Comparison of ENCODE assay signal across 20 cellular contexts in the genomic region with DNA sequence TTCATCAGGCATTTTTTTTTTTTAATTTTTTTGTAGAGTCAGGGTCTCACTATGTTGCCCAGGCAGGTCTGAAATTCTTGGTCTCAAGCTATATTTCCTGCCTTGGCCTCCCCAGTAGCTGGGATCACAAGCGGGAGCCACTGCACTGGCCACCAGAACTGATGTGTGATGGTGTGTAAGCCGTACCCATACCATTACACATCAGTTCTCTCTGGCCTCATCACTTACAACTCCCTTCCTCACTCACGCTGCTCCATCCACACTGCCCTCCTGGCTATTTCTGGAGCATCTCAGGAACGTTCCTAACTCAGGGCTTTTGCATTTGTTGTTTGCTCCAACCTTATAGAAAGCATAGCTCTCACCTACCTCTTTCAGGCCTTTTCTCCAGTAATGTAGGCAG.
A peak's percentile ranks its signal among the peaks of the same experiment; 100 is the strongest.
DNase-seq lines count a peak whose midpoint lies in the region; FAIRE-seq and TF ChIP-seq lines count a peak whose summit lies in the region.
"Had no signal": no experiment of that assay in that cellular context is flagged by ENCODE, and none has a peak within 500 bp of the region (broad histone marks: within the 10 kb centered on the region; RNA-seq: fewer than 3 reads in every experiment).

No MANE protein-coding gene starts in this region.

- H3K4me1 ChIP-seq in Loucy (ENCODE audit: insufficient read depth, low read length, poor library complexity, severe bottlenecking), result peaks cover 5% of the 10 kb centered on the region
- peaks cover 29% of the 10 kb centered on the region for H3K4me1 ChIP-seq in astrocyte (ENCODE audit: insufficient read depth, low read length)
- peaks cover 13 to 18% of the 10 kb centered on the region in 2 experiments for H3K4me1 ChIP-seq in trophoblast cell (ENCODE audit: control insufficient read depth in 1 of 2, insufficient read depth in 2 of 2, low read length in 2 of 2)
- no peaks in the 10 kb centered on the region for H3K4me1 ChIP-seq in spleen
- H3K4me1 ChIP-seq: tibial artery had no signal

- no peaks in the 10 kb centered on the region for H3K27me3 ChIP-seq in Loucy (ENCODE audit: insufficient read depth, low read length, poor library complexity, severe bottlenecking)
- H3K27me3 ChIP-seq in astrocyte (ENCODE audit: insufficient read depth, low read length), result no peaks in the 10 kb centered on the region
- H3K27me3 ChIP-seq in trophoblast cell (ENCODE audit: insufficient read depth, low read length), result no peaks in the 10 kb centered on the region
- no peaks in the 10 kb centered on the region for H3K27me3 ChIP-seq in spleen (replicated peaks in 1 of 7)
- H3K27me3 ChIP-seq: right atrium auricular region had no signal

- no peaks in the 10 kb centered on the region for H3K9me2 ChIP-seq in Loucy (replicated peaks; ENCODE audit: low read depth, low read length)

- H2AFZ ChIP-seq in Loucy (ENCODE audit: low read length) (0 out of 2 replicates have a peak overlapping the region, but pooled peaks have one; percentile 22), astrocyte (ENCODE audit: low read depth, low read length) (peak overlapping the region; percentile 14), trophoblast cell (ENCODE audit: insufficient read depth, low read length, poor library complexity) (no peak overlapping the region)

- H3K79me2 ChIP-seq in Loucy (ENCODE audit: insufficient read depth, low read length), result no peaks in the 10 kb centered on the region
- no peaks in the 10 kb centered on the region for H3K79me2 ChIP-seq in astrocyte (ENCODE audit: insufficient read depth, low read length)
- H3K79me2 ChIP-seq in trophoblast cell (ENCODE audit: control insufficient read depth, insufficient read depth, low read length, poor library complexity), result no peaks in the 10 kb centered on the region

- no peak overlapping the region for H3K14ac ChIP-seq in trophoblast cell (ENCODE audit: low read length)

- H3K36me3 Mint-ChIP-seq in activated naive CD4-positive, alpha-beta T cell treated with anti-CD3 and anti-CD28 coated beads for 36 hours (ENCODE audit: low read depth), result no peaks in the 10 kb centered on the region
- H3K36me3 Mint-ChIP-seq in activated naive CD4-positive, alpha-beta T cell treated with anti-CD3 and anti-CD28 coated beads, Interleukin-2, amount 10 ng/mL, durations not matched to agents 7 days and 5 days, result no peaks in the 10 kb centered on the region
- no peaks in the 10 kb centered on the region for H3K36me3 Mint-ChIP-seq in astrocyte (ENCODE audit: low read depth, unreplicated experiment)
- H3K36me3 Mint-ChIP-seq: CD4-positive, CD25-positive, alpha-beta regulatory T cell; stimulated activated memory B cell treated with anti-CD40 and anti-IgM and Interleukin-4, amounts not matched to agents 10 μg/mL and 1 μg/mL and 100 μg/mL, for 72 hours had no signal

- peaks cover 17% of the 10 kb centered on the region for H3K4me1 Mint-ChIP-seq in activated naive CD4-positive, alpha-beta T cell treated with anti-CD3 and anti-CD28 coated beads for 36 hours (ENCODE audit: low read depth)
- peaks cover 7% of the 10 kb centered on the region for H3K4me1 Mint-ChIP-seq in activated naive CD4-positive, alpha-beta T cell treated with anti-CD3 and anti-CD28 coated beads, Interleukin-2, amount 10 ng/mL, durations not matched to agents 7 days and 5 days
- H3K4me1 Mint-ChIP-seq in astrocyte (ENCODE audit: low read depth, unreplicated experiment), result peaks cover 22% of the 10 kb centered on the region
- H3K4me1 Mint-ChIP-seq: CD4-positive, CD25-positive, alpha-beta regulatory T cell; stimulated activated memory B cell treated with anti-CD40 and anti-IgM and Interleukin-4, amounts not matched to agents 10 μg/mL and 1 μg/mL and 100 μg/mL, for 72 hours had no signal

- no peaks in the 10 kb centered on the region for H3K9me3 Mint-ChIP-seq in activated naive CD4-positive, alpha-beta T cell treated with anti-CD3 and anti-CD28 coated beads for 36 hours
- no peaks in the 10 kb centered on the region for H3K9me3 Mint-ChIP-seq in activated naive CD4-positive, alpha-beta T cell treated with anti-CD3 and anti-CD28 coated beads, Interleukin-2, amount 10 ng/mL, durations not matched to agents 7 days and 5 days
- no peaks in the 10 kb centered on the region for H3K9me3 Mint-ChIP-seq in astrocyte (ENCODE audit: unreplicated experiment)
- H3K9me3 Mint-ChIP-seq: stimulated activated memory B cell treated with anti-CD40 and anti-IgM and Interleukin-4, amounts not matched to agents 10 μg/mL and 1 μg/mL and 100 μg/mL, for 72 hours had no signal

- TF ChIP-seq CTCF in Loucy (conservative IDR thresholded peaks at IDR 0.05; ENCODE audit: low read length) (no peak), astrocyte (IDR thresholded peaks at IDR 0.05; ENCODE audit: insufficient read depth, low read depth, low read length) (no peak), spleen (IDR thresholded peaks at IDR 0.05 in 8 of 11, conservative IDR thresholded peaks at IDR 0.05 in 3 of 11) (no peak)

- no peak overlapping the region for H2AK5ac ChIP-seq in trophoblast cell (ENCODE audit: low read length)

- no peak for FAIRE-seq in astrocyte (lab: Jason Lieb, UNC)
- FAIRE-seq: GM12891 had no signal

- no peak overlapping the region for H2BK5ac ChIP-seq in trophoblast cell (ENCODE audit: low read depth, low read length, poor library complexity)

- H3F3A ChIP-seq in Loucy (ENCODE audit: low read depth), result no peaks in the 10 kb centered on the region

- no peaks in the 10 kb centered on the region for H3K36me3 ChIP-seq in Loucy (ENCODE audit: insufficient read depth, low read length)
- H3K36me3 ChIP-seq in astrocyte (ENCODE audit: insufficient read depth, low read length), result no peaks in the 10 kb centered on the region
- H3K36me3 ChIP-seq in trophoblast cell (ENCODE audit: control insufficient read depth in 1 of 2, insufficient read depth in 2 of 2, low read length in 2 of 2), result no peaks in the 10 kb centered on the region
- H3K36me3 ChIP-seq in spleen, result no peaks in the 10 kb centered on the region
- H3K36me3 ChIP-seq: right atrium auricular region, tibial artery had no signal

- H4K91ac ChIP-seq in trophoblast cell (ENCODE audit: low read depth, low read length), result peak overlapping the region; percentile 2

- H2BK12ac ChIP-seq in trophoblast cell (ENCODE audit: low read length), result peak overlapping the region; percentile 5

- H3K27ac Mint-ChIP-seq in activated naive CD4-positive, alpha-beta T cell treated with anti-CD3 and anti-CD28 coated beads for 36 hours, result peak overlapping the region; percentile 7
- H3K27ac Mint-ChIP-seq in activated naive CD4-positive, alpha-beta T cell treated with anti-CD3 and anti-CD28 coated beads, Interleukin-2, amount 10 ng/mL, durations not matched to agents 7 days and 5 days, result no peak overlapping the region
- peak overlapping the region; percentile 44 for H3K27ac Mint-ChIP-seq in astrocyte (ENCODE audit: unreplicated experiment)
- H3K27ac Mint-ChIP-seq: CD4-positive, CD25-positive, alpha-beta regulatory T cell; stimulated activated memory B cell treated with anti-CD40 and anti-IgM and Interleukin-4, amounts not matched to agents 10 μg/mL and 1 μg/mL and 100 μg/mL, for 72 hours had no signal

- CTCF ChIA-PET in activated naive CD4-positive, alpha-beta T cell treated with anti-CD3 and anti-CD28 coated beads for 36 hours (lab: Charles Lee), result interaction anchor here (1.1 to 1.7 kb wide), 3 partner anchors 22 to 750 kb away, joined by 3 to 5 read pairs (median 3); no protein-coding TSS in a partner anchor
- CTCF ChIA-PET in activated naive CD4-positive, alpha-beta T cell treated with anti-CD3 and anti-CD28 coated beads, Interleukin-2, amount 10 ng/mL, durations not matched to agents 7 days and 5 days (lab: Charles Lee), result interaction anchor here (1.4 kb wide), 1 partner anchor 20 kb away, joined by 3 read pairs; no protein-coding TSS in a partner anchor

- H3K4me3 ChIP-seq in Loucy (ENCODE audit: low read length, poor library complexity, severe bottlenecking), result no peak overlapping the region
- H3K4me3 ChIP-seq in astrocyte (ENCODE audit: insufficient read depth, low read depth, low read length), result no peak overlapping the region
- no peak overlapping the region for H3K4me3 ChIP-seq in trophoblast cell (ENCODE audit: low read depth, low read length)
- no peak overlapping the region for H3K4me3 ChIP-seq in spleen
- H3K4me3 ChIP-seq: right atrium auricular region, tibial artery had no signal

- intact Hi-C loops in activated naive CD4-positive, alpha-beta T cell treated with anti-CD3 and anti-CD28 coated beads for 36 hours (cut with micrococcal nuclease), result no loop called here
- intact Hi-C loops in spleen (cut with DNase I; ENCODE audit: low total_unique reads), result no loop called here

- no peak for DNase-seq in activated naive CD4-positive, alpha-beta T cell treated with anti-CD3 and anti-CD28 coated beads for 36 hours
- DNase-seq in activated naive CD4-positive, alpha-beta T cell treated with anti-CD3 and anti-CD28 coated beads, Interleukin-2, amount 10 ng/mL, durations not matched to agents 7 days and 5 days, result no peak
- DNase-seq in astrocyte (ENCODE audit: low read depth), result no peak
- peak in 1 of 2 donors; percentile 29 for DNase-seq in trophoblast cell
- DNase-seq in superior temporal gyrus (ENCODE audit: extremely low spot score), result no peak
- no peak for DNase-seq in spleen
- DNase-seq in GDM1 (lab: John Stamatoyannopoulos, UW), result no peak
- DNase-seq: activated effector memory CD4-positive, alpha-beta T cell treated with Interleukin-2 at 50 U/mL for 16 hours; anterior cingulate cortex; CD4-positive, CD25-positive, alpha-beta regulatory T cell; effector memory CD4-positive, alpha-beta T cell; KG1; NCI-H2081; NCI-H510A; nucleus accumbens; tibial artery had no signal

- peaks cover 13% of the 10 kb centered on the region for H3K79me1 ChIP-seq in trophoblast cell (ENCODE audit: low read length)

- H3K23ac ChIP-seq in trophoblast cell (ENCODE audit: low read length), result no peak overlapping the region

- H3K9me3 ChIP-seq in Loucy (ENCODE audit: insufficient read depth, low read depth, low read length), result no peaks in the 10 kb centered on the region
- H3K9me3 ChIP-seq in astrocyte (ENCODE audit: insufficient read depth, low read depth, low read length), result no peaks in the 10 kb centered on the region
- H3K9me3 ChIP-seq in trophoblast cell (ENCODE audit: insufficient read depth, low read depth, low read length), result no peaks in the 10 kb centered on the region
- no peaks in the 10 kb centered on the region for H3K9me3 ChIP-seq in spleen
- H3K9me3 ChIP-seq: right atrium auricular region, tibial artery had no signal

- H2BK120ac ChIP-seq in trophoblast cell (ENCODE audit: insufficient read depth, low read length, poor library complexity), result peak overlapping the region; percentile 7

- H3K18ac ChIP-seq in trophoblast cell (ENCODE audit: low read length), result no peak overlapping the region

- H3K9ac ChIP-seq in Loucy (ENCODE audit: low read depth, low read length, poor library complexity, severe bottlenecking), result no peak overlapping the region
- peak overlapping the region; percentile 48 for H3K9ac ChIP-seq in astrocyte (ENCODE audit: low read length)
- no peak overlapping the region for H3K9ac ChIP-seq in trophoblast cell (ENCODE audit: low read length)

- no peak for TF ChIP-seq POLR2A in spleen (IDR thresholded peaks at IDR 0.05)

- WGBS in trophoblast cell (ENCODE audit: extremely low coverage, insufficient coverage, insufficient read length), result no CpG with 5 or more reads among the region's 4 CpGs
- 82 to 96% (median 90%) methylated on average over 4 of the region's 4 CpGs for WGBS in spleen, 5 donors

- H3K27me3 Mint-ChIP-seq in activated naive CD4-positive, alpha-beta T cell treated with anti-CD3 and anti-CD28 coated beads for 36 hours (ENCODE audit: low read depth), result peaks cover 9% of the 10 kb centered on the region
- H3K27me3 Mint-ChIP-seq in activated naive CD4-positive, alpha-beta T cell treated with anti-CD3 and anti-CD28 coated beads, Interleukin-2, amount 10 ng/mL, durations not matched to agents 7 days and 5 days, result no peaks in the 10 kb centered on the region
- H3K27me3 Mint-ChIP-seq in astrocyte (ENCODE audit: low read depth, unreplicated experiment), result no peaks in the 10 kb centered on the region

- H3K27ac ChIP-seq in astrocyte (ENCODE audit: low read depth, low read length) (peak overlapping the region; percentile 63), trophoblast cell (ENCODE audit: low read depth, low read length) (peak overlapping the region; percentile 76), spleen (no peak overlapping the region)
- H3K27ac ChIP-seq: right atrium auricular region, tibial artery had no signal

- no peaks in the 10 kb centered on the region for H4K20me1 ChIP-seq in Loucy (ENCODE audit: insufficient read depth, low read length, poor library complexity, severe bottlenecking)
- H4K20me1 ChIP-seq in astrocyte (ENCODE audit: insufficient read depth, low read length), result no peaks in the 10 kb centered on the region

- no peak overlapping the region for H3K4ac ChIP-seq in trophoblast cell (ENCODE audit: low read depth, low read length)

- H4K8ac ChIP-seq in trophoblast cell (ENCODE audit: low read depth, low read length), result no peak overlapping the region

- H3K4me2 ChIP-seq in Loucy (ENCODE audit: low read depth, low read length, poor library complexity, severe bottlenecking), result no peak overlapping the region
- peak overlapping the region; percentile 74 for H3K4me2 ChIP-seq in astrocyte (ENCODE audit: low read length)
- H3K4me2 ChIP-seq in trophoblast cell (ENCODE audit: low read length), result no peak overlapping the region

- H3K4me3 Mint-ChIP-seq in activated naive CD4-positive, alpha-beta T cell treated with anti-CD3 and anti-CD28 coated beads for 36 hours, result no peak overlapping the region
- no peak overlapping the region for H3K4me3 Mint-ChIP-seq in activated naive CD4-positive, alpha-beta T cell treated with anti-CD3 and anti-CD28 coated beads, Interleukin-2, amount 10 ng/mL, durations not matched to agents 7 days and 5 days
- H3K4me3 Mint-ChIP-seq in astrocyte (ENCODE audit: unreplicated experiment), result no peak overlapping the region
- H3K4me3 Mint-ChIP-seq: CD4-positive, CD25-positive, alpha-beta regulatory T cell; stimulated activated memory B cell treated with anti-CD40 and anti-IgM and Interleukin-4, amounts not matched to agents 10 μg/mL and 1 μg/mL and 100 μg/mL, for 72 hours had no signal

- H4K12ac ChIP-seq in trophoblast cell (ENCODE audit: low read depth, low read length), result no peak overlapping the region

Comparison
In these comparisons a context has a peak if more than half of its experiments do, and no peak if none do; other contexts are left out.
1. H3K27ac ChIP-seq: peak in astrocyte (single experiment) and trophoblast cell (single experiment); none in spleen (0 of 8).